2 cellular contexts compared by ENCODE assay signal in the genomic region with DNA sequence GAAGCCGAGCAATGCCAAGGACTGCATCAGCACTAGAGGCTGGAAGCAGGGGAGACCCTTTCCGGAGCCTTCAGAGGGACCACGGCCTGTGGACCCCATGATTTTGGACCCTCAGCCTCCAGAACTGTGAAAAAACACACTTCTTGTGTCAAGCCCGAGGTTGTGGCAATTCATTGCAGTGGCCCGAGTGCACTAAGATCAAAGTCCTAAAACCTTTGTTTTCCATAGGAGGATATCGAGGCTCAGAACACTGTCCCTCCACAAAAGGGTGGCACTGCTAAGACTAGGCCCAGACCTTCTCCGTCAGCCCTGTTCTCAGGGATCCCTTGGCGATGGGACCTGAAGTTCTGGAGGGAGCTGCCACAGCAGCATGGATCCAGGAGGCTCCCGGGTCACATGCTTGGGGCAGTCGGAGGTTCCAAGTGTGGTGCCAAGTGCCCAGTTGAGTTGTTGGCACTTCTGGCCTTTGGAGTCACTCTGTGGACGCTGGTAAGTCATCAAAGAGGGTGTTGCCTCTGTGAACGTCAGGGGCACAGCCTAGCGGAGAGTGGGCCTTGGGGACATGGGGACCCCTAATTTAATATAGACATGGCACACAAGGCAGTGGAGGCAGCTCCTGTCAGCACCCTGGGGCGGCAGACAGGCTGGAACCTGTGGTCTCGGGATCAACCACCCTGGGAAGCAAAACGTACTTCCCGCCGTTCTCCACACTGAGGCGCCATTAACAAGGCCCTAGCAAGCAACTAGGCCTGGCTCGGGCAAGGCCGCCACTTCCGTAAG.
TF ChIP-seq lines count a peak whose summit lies in the region.

No MANE protein-coding gene starts in this region.

TF ChIP-seq in Ishikawa, 13 proteins besides CTCF, POLR2A, EP300 and RAD21:
- TF ChIP-seq, protein P1, sequence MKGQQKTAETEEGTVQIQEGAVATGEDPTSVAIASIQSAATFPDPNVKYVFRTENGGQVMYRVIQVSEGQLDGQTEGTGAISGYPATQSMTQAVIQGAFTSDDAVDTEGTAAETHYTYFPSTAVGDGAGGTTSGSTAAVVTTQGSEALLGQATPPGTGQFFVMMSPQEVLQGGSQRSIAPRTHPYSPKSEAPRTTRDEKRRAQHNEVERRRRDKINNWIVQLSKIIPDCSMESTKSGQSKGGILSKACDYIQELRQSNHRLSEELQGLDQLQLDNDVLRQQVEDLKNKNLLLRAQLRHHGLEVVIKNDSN (IDR thresholded peaks at IDR 0.05): no peak
- TF ChIP-seq EGR1 (IDR thresholded peaks at IDR 0.05) (no peak), NFIC (IDR thresholded peaks at IDR 0.05) (no peak)

TF ChIP-seq in H1, 55 proteins besides CTCF, POLR2A, EP300 and RAD21:
- TF ChIP-seq SAP30 (IDR thresholded peaks at IDR 0.05; ENCODE audit: insufficient read depth, insufficient replicate concordance, low read length): no peak
- TF ChIP-seq SP2 (IDR thresholded peaks at IDR 0.05; ENCODE audit: low read length): no peak
- no peak for TF ChIP-seq TAF1 (IDR thresholded peaks at IDR 0.05; ENCODE audit: low read depth, low read length)
- TF ChIP-seq SP4 (IDR thresholded peaks at IDR 0.05; ENCODE audit: low read length): no peak
- no peak for TF ChIP-seq CHD2 (IDR thresholded peaks at IDR 0.05; ENCODE audit: low read length)
- no peak for TF ChIP-seq TBP (IDR thresholded peaks at IDR 0.05; ENCODE audit: low read depth, low read length)
- TF ChIP-seq PHF8 (conservative IDR thresholded peaks at IDR 0.05; ENCODE audit: low read depth, low read length): no peak
- TF ChIP-seq KDM5A (IDR thresholded peaks at IDR 0.05; ENCODE audit: low read length): no peak
- no peak for TF ChIP-seq TEAD4 (IDR thresholded peaks at IDR 0.05; ENCODE audit: low read depth, low read length)
- TF ChIP-seq NANOG (IDR thresholded peaks at IDR 0.05; ENCODE audit: insufficient read depth, low read depth, low read length, poor library complexity, severe bottlenecking): no peak
- TF ChIP-seq ZNF274 (IDR thresholded peaks at IDR 0.05; ENCODE audit: borderline replicate concordance, extremely low read depth, low read length): no peak
- no peak for TF ChIP-seq RBBP5 (IDR thresholded peaks at IDR 0.05; ENCODE audit: borderline replicate concordance, low read depth, low read length)
- TF ChIP-seq SP1 (IDR thresholded peaks at IDR 0.05; ENCODE audit: low read depth, low read length): no peak
- no peak for TF ChIP-seq EZH2 (IDR thresholded peaks at IDR 0.05; ENCODE audit: low read depth, low read length, severe bottlenecking)
- TF ChIP-seq YY1 (IDR thresholded peaks at IDR 0.05; ENCODE audit: low read depth, low read length): no peak
- TF ChIP-seq, protein P2, sequence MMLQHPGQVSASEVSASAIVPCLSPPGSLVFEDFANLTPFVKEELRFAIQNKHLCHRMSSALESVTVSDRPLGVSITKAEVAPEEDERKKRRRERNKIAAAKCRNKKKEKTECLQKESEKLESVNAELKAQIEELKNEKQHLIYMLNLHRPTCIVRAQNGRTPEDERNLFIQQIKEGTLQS (IDR thresholded peaks at IDR 0.05; ENCODE audit: insufficient read depth, low read depth, low read length): no peak
- no peak for TF ChIP-seq POLR2AphosphoS5 (IDR thresholded peaks at IDR 0.05; ENCODE audit: low read depth, low read length)
- TF ChIP-seq, protein P3, sequence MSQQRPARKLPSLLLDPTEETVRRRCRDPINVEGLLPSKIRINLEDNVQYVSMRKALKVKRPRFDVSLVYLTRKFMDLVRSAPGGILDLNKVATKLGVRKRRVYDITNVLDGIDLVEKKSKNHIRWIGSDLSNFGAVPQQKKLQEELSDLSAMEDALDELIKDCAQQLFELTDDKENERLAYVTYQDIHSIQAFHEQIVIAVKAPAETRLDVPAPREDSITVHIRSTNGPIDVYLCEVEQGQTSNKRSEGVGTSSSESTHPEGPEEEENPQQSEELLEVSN (IDR thresholded peaks at IDR 0.05): no peak
- TF ChIP-seq CBX8 (IDR thresholded peaks at IDR 0.05; ENCODE audit: borderline replicate concordance, low read depth, low read length): no peak
- TF ChIP-seq BRCA1 (IDR thresholded peaks at IDR 0.05; ENCODE audit: low read depth, low read length): no peak
